ENCODE assay signal across 41 cellular contexts in genomic region chr17:9445424-9445823, GRCh38.
"Had no signal": no experiment of that assay in that cellular context is flagged by ENCODE, and none has a peak within 500 bp of the region (broad histone marks: within the 10 kb centered on the region; RNA-seq: fewer than 3 reads in every experiment).

No MANE protein-coding gene starts in this region.

- ATAC-seq: activated naive CD4-positive, alpha-beta T cell treated with anti-CD3 and anti-CD28 coated beads, Interleukin-2, amount 50 U/mL, for 72 hours; activated naive CD8-positive, alpha-beta T cell treated with anti-CD3 and anti-CD28 coated beads, Interleukin-2, amount 50 U/mL, for 24 hours; activated T-cell treated with anti-CD3 and anti-CD28 coated beads, Interleukin-2, amount 50 U/mL, for 4 hours; activated T-cell treated with anti-CD3 and anti-CD28 coated beads, Interleukin-2, amount 50 U/mL, for 72 hours; activated T-helper 17 cell treated with anti-CD3 and anti-CD28 coated beads, Interleukin-2, amount 50 U/mL, for 72 hours; body of pancreas had no signal

- H3K4me1 Mint-ChIP-seq: activated naive CD4-positive, alpha-beta T cell treated with anti-CD3 and anti-CD28 coated beads, Interleukin-2, amount 10 ng/mL, durations not matched to agents 7 days and 5 days; activated naive CD4-positive, alpha-beta T cell treated with anti-CD3 and anti-CD28 coated beads, Interleukin-2, amount 50 U/mL, for 24 hours; activated naive CD8-positive, alpha-beta T cell treated with anti-CD3 and anti-CD28 coated beads for 36 hours; activated naive CD8-positive, alpha-beta T cell treated with anti-CD3 and anti-CD28 coated beads, Interleukin-2, amount 10 ng/mL, durations not matched to agents 7 days and 5 days; activated naive CD8-positive, alpha-beta T cell treated with anti-CD3 and anti-CD28 coated beads, Interleukin-2, amount 50 U/mL, for 24 hours; activated T-helper 17 cell treated with anti-CD3 and anti-CD28 coated beads, Interleukin-2, amount 50 U/mL, for 72 hours had no signal

- H3K4me3 Mint-ChIP-seq: activated naive CD4-positive, alpha-beta T cell treated with anti-CD3 and anti-CD28 coated beads for 36 hours; activated naive CD4-positive, alpha-beta T cell treated with anti-CD3 and anti-CD28 coated beads, Interleukin-2, amount 10 ng/mL, durations not matched to agents 7 days and 5 days; activated naive CD4-positive, alpha-beta T cell treated with anti-CD3 and anti-CD28 coated beads, Interleukin-2, amount 50 U/mL, for 24 hours; activated naive CD8-positive, alpha-beta T cell; activated naive CD8-positive, alpha-beta T cell treated with anti-CD3 and anti-CD28 coated beads for 36 hours; activated naive CD8-positive, alpha-beta T cell treated with anti-CD3 and anti-CD28 coated beads, Interleukin-2, amount 10 ng/mL, durations not matched to agents 7 days and 5 days; activated naive CD8-positive, alpha-beta T cell treated with anti-CD3 and anti-CD28 coated beads, Interleukin-2, amount 50 U/mL, for 24 hours; activated T-cell treated with anti-CD3 and anti-CD28 coated beads, Interleukin-2, amount 50 U/mL, for 24 hours; activated T-cell treated with anti-CD3 and anti-CD28 coated beads, Interleukin-2, amount 50 U/mL, for 4 hours; activated T-cell treated with anti-CD3 and anti-CD28 coated beads, Interleukin-2, amount 50 U/mL, for 72 hours; activated T-helper 1 cell treated with anti-CD3 and anti-CD28 coated beads, Interleukin-12 subunit alpha, Interleukin-12 subunit beta, Interleukin-2, Interleukin-4 antibody, amounts not matched to agents 30 ng/mL and 10 ng/mL and 1 ng/mL, durations not matched to agents 14 hours and 24 hours and 36 hours; activated T-helper 17 cell treated with anti-CD3 and anti-CD28 coated beads, Interleukin-2, amount 50 U/mL, for 72 hours; brain; central memory CD8-positive, alpha-beta T cell had no signal

- H3K27ac ChIP-seq: adrenal gland, ascending aorta, body of pancreas, brain microvascular endothelial cell, breast epithelium, cardiac muscle cell had no signal

- H3K4me1 ChIP-seq: ascending aorta, body of pancreas, breast epithelium had no signal

- H3K27me3 Mint-ChIP-seq: activated naive CD4-positive, alpha-beta T cell treated with anti-CD3 and anti-CD28 coated beads, Interleukin-2, amount 10 ng/mL, durations not matched to agents 7 days and 5 days; activated naive CD4-positive, alpha-beta T cell treated with anti-CD3 and anti-CD28 coated beads, Interleukin-2, amount 50 U/mL, for 24 hours; activated naive CD8-positive, alpha-beta T cell; activated naive CD8-positive, alpha-beta T cell treated with anti-CD3 and anti-CD28 coated beads for 36 hours; activated naive CD8-positive, alpha-beta T cell treated with anti-CD3 and anti-CD28 coated beads, Interleukin-2, amount 10 ng/mL, durations not matched to agents 7 days and 5 days; activated naive CD8-positive, alpha-beta T cell treated with anti-CD3 and anti-CD28 coated beads, Interleukin-2, amount 50 U/mL, for 24 hours; activated T-cell treated with anti-CD3 and anti-CD28 coated beads, Interleukin-2, amount 50 U/mL, for 24 hours; activated T-helper 17 cell treated with anti-CD3 and anti-CD28 coated beads, Interleukin-2, amount 50 U/mL, for 72 hours; brain; central memory CD8-positive, alpha-beta T cell had no signal

- H3K36me3 ChIP-seq: adrenal gland, brain microvascular endothelial cell, breast epithelium, cardiac muscle cell had no signal

- DNase-seq: activated effector memory CD4-positive, alpha-beta T cell treated with anti-CD3 and anti-CD28 coated beads, Interleukin-2, amount 50 U/mL, for 16 hours; activated effector memory CD4-positive, alpha-beta T cell treated with Interleukin-2 at 50 U/mL for 16 hours; activated gamma-delta T cell; activated gamma-delta T cell treated with Interleukin-2 at 50 U/mL for 16 hours; activated naive CD4-positive, alpha-beta T cell; activated naive CD4-positive, alpha-beta T cell treated with anti-CD3 and anti-CD28 coated beads for 36 hours; activated naive CD4-positive, alpha-beta T cell treated with anti-CD3 and anti-CD28 coated beads, Interleukin-2, amount 10 ng/mL, durations not matched to agents 7 days and 5 days; activated naive CD4-positive, alpha-beta T cell treated with anti-CD3 and anti-CD28 coated beads, Interleukin-2, amount 50 U/mL, for 16 hours; activated naive CD4-positive, alpha-beta T cell treated with Interleukin-2 at 50 U/mL for 16 hours; activated naive CD8-positive, alpha-beta T cell treated with anti-CD3 and anti-CD28 coated beads for 36 hours; activated naive CD8-positive, alpha-beta T cell treated with anti-CD3 and anti-CD28 coated beads, Interleukin-2, amount 10 ng/mL, durations not matched to agents 7 days and 5 days; activated naive CD8-positive, alpha-beta T cell treated with anti-CD3 and anti-CD28 coated beads, Interleukin-2, amount 50 U/mL, for 24 hours; activated T-cell treated with anti-CD3 and anti-CD28 coated beads for 4 hours; activated T-cell treated with anti-CD3 and anti-CD28 coated beads, Interleukin-2, amount 50 U/mL, for 1 hour; activated T-cell treated with anti-CD3 and anti-CD28 coated beads, Interleukin-2, amount 50 U/mL, for 24 hours; activated T-cell treated with anti-CD3 and anti-CD28 coated beads, Interleukin-2, amount 50 U/mL, for 4 hours; activated T-cell treated with anti-CD3 and anti-CD28 coated beads, Interleukin-2, amount 50 U/mL, for 48 hours; activated T-cell treated with anti-CD3 and anti-CD28 coated beads, Interleukin-2, amount 50 U/mL, for 72 hours; adrenal gland; amniotic stem cell; amygdala; anterior cingulate cortex; aorta; body of pancreas; brain microvascular endothelial cell; caudate nucleus; central memory CD4-positive, alpha-beta T cell; cerebellar nuclear complex had no signal

- H3K27me3 ChIP-seq: adrenal gland, ascending aorta, body of pancreas, brain microvascular endothelial cell, breast epithelium, cardiac muscle cell had no signal

- H3K9me3 Mint-ChIP-seq: activated naive CD4-positive, alpha-beta T cell treated with anti-CD3 and anti-CD28 coated beads for 36 hours; activated naive CD4-positive, alpha-beta T cell treated with anti-CD3 and anti-CD28 coated beads, Interleukin-2, amount 10 ng/mL, durations not matched to agents 7 days and 5 days; activated naive CD8-positive, alpha-beta T cell treated with anti-CD3 and anti-CD28 coated beads for 36 hours; activated T-cell treated with anti-CD3 and anti-CD28 coated beads, Interleukin-2, amount 50 U/mL, for 24 hours; activated T-cell treated with anti-CD3 and anti-CD28 coated beads, Interleukin-2, amount 50 U/mL, for 4 hours; activated T-cell treated with anti-CD3 and anti-CD28 coated beads, Interleukin-2, amount 50 U/mL, for 72 hours; activated T-helper 1 cell treated with anti-CD3 and anti-CD28 coated beads, Interleukin-12 subunit alpha, Interleukin-12 subunit beta, Interleukin-2, Interleukin-4 antibody, amounts not matched to agents 30 ng/mL and 10 ng/mL and 1 ng/mL, durations not matched to agents 14 hours and 24 hours and 36 hours; activated T-helper 17 cell treated with anti-CD3 and anti-CD28 coated beads, Interleukin-2, amount 50 U/mL, for 72 hours; activated T-helper 2 cell treated with anti-CD3 and anti-CD28 coated beads, Interferon-gamma antibody, Interleukin-2, Interleukin-4, amounts not matched to agents 10 μg/mL and 5 μg/mL and 100 μg/mL, durations not matched to agents 14 hours and 24 hours and 36 hours; central memory CD8-positive, alpha-beta T cell had no signal

- H3K9me3 ChIP-seq: adrenal gland, ascending aorta, body of pancreas, breast epithelium had no signal

- H3K4me3 ChIP-seq: adrenal gland, ascending aorta, body of pancreas, breast epithelium, cardiac muscle cell had no signal

- FAIRE-seq: astrocyte, bronchial epithelial cell had no signal

- H3K27ac Mint-ChIP-seq: activated naive CD4-positive, alpha-beta T cell treated with anti-CD3 and anti-CD28 coated beads for 36 hours; activated naive CD4-positive, alpha-beta T cell treated with anti-CD3 and anti-CD28 coated beads, Interleukin-2, amount 10 ng/mL, durations not matched to agents 7 days and 5 days; activated naive CD4-positive, alpha-beta T cell treated with anti-CD3 and anti-CD28 coated beads, Interleukin-2, amount 50 U/mL, for 24 hours; activated naive CD4-positive, alpha-beta T cell treated with anti-CD3 and anti-CD28 coated beads, Interleukin-2, amount 50 U/mL, for 72 hours; activated naive CD8-positive, alpha-beta T cell; activated naive CD8-positive, alpha-beta T cell treated with anti-CD3 and anti-CD28 coated beads for 36 hours; activated naive CD8-positive, alpha-beta T cell treated with anti-CD3 and anti-CD28 coated beads, Interleukin-2, amount 10 ng/mL, durations not matched to agents 7 days and 5 days; activated naive CD8-positive, alpha-beta T cell treated with anti-CD3 and anti-CD28 coated beads, Interleukin-2, amount 50 U/mL, for 24 hours; activated T-cell treated with anti-CD3 and anti-CD28 coated beads, Interleukin-2, amount 50 U/mL, for 24 hours; activated T-cell treated with anti-CD3 and anti-CD28 coated beads, Interleukin-2, amount 50 U/mL, for 72 hours; activated T-helper 1 cell treated with anti-CD3 and anti-CD28 coated beads, Interleukin-12 subunit alpha, Interleukin-12 subunit beta, Interleukin-2, Interleukin-4 antibody, amounts not matched to agents 30 ng/mL and 10 ng/mL and 1 ng/mL, durations not matched to agents 14 hours and 24 hours and 36 hours; activated T-helper 17 cell treated with anti-CD3 and anti-CD28 coated beads, Interleukin-2, amount 50 U/mL, for 72 hours; activated T-helper 2 cell treated with anti-CD3 and anti-CD28 coated beads, Interferon-gamma antibody, Interleukin-2, Interleukin-4, amounts not matched to agents 10 μg/mL and 5 μg/mL and 100 μg/mL, durations not matched to agents 14 hours and 24 hours and 36 hours; brain had no signal
